In genomic region chr11:117977612-117978264, GRCh38 we compare ENCODE assay signal across 4 cellular contexts. TPM values are rescaled to one million over a fixed set of nuclear protein-coding genes. Genes with fewer than 3 reads are reported as not detected.
"Had no signal": no experiment of that assay in that cellular context is flagged by ENCODE, and none has a peak within 500 bp of the region (broad histone marks: within the 10 kb centered on the region; RNA-seq: fewer than 3 reads in every experiment).

No MANE protein-coding gene starts in this region.

RNA-seq across cellular contexts. Expression of gene IL10RA, which starts 8.5 kb away (rescaled TPM):
- total RNA-seq: bronchial epithelial cell, lung microvascular endothelial cell, SJCRH30 had no signal

RNA-seq across cellular contexts. Expression of gene TMPRSS13, which starts 48.5 kb away (rescaled TPM):
- total RNA-seq: lung microvascular endothelial cell, pulmonary artery endothelial cell, SJCRH30 had no signal
